Comparison of ENCODE assay signal across 11 cellular contexts in the genomic region with DNA sequence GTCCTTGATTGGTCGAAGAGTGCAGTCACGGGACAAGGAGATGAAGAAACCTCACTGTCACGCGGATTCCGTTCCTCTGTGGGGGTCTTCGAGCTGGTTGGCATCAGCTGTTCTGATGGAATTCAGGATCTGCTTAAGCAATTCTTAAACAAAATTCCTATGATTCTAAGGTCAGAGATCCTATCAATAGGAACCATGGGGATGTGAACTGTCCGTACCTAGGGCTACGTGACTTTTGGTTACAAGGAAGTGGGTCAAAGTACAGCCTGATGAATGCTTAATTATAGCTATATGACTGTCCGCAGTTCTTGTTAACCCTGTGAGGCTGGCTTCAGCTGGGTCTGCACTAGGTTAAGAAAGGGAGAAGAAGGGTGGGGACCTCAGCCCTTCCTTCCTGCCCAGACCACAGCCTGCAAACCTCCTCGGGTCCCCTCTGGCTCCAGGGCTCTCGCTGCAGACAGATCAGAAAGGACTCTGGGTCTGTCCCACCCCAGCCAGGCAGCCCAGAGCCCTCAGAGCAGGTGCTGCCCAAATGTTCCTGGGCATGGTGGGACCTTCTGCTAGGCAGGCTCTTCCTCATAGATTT. TPM values are rescaled to one million over a fixed set of nuclear protein-coding genes. Genes with fewer than 3 reads are reported as not detected.
DNase-seq lines count a peak whose midpoint lies in the region; ATAC-seq and TF ChIP-seq lines count a peak whose summit lies in the region.
"Had no signal": no experiment of that assay in that cellular context is flagged by ENCODE, and none has a peak within 500 bp of the region (broad histone marks: within the 10 kb centered on the region; RNA-seq: fewer than 3 reads in every experiment).

No MANE protein-coding gene starts in this region.

- no peaks in the 10 kb centered on the region for H3K36me3 ChIP-seq in CD4-positive, CD25-positive, alpha-beta regulatory T cell (ENCODE audit: control insufficient read depth, insufficient read depth, low read length)
- H3K36me3 ChIP-seq in OCI-LY3 (replicated peaks; ENCODE audit: low read depth, low read length), result no peaks in the 10 kb centered on the region
- H3K36me3 ChIP-seq in upper lobe of left lung, result no peaks in the 10 kb centered on the region
- H3K36me3 ChIP-seq: brain microvascular endothelial cell, tibial artery had no signal

- H3K9me3 ChIP-seq in CD4-positive, CD25-positive, alpha-beta regulatory T cell (ENCODE audit: control insufficient read depth in 2 of 2, low read length in 2 of 2), result no peaks in the 10 kb centered on the region
- H3K9me3 ChIP-seq in OCI-LY3 (ENCODE audit: insufficient read depth, low read length) (no peaks in the 10 kb centered on the region), upper lobe of left lung (no peaks in the 10 kb centered on the region)
- H3K9me3 ChIP-seq: tibial artery had no signal

- H3K27me3 ChIP-seq in CD4-positive, CD25-positive, alpha-beta regulatory T cell (ENCODE audit: control insufficient read depth, insufficient read depth, low read length), result no peaks in the 10 kb centered on the region
- H3K27me3 ChIP-seq in OCI-LY3 (ENCODE audit: low read depth, low read length), result no peaks in the 10 kb centered on the region
- H3K27me3 ChIP-seq in upper lobe of left lung, result no peaks in the 10 kb centered on the region
- H3K27me3 ChIP-seq: brain microvascular endothelial cell had no signal

- peak overlapping the region; percentile 28 for H3K27ac ChIP-seq in CD4-positive, CD25-positive, alpha-beta regulatory T cell (ENCODE audit: insufficient read depth, low read length, poor library complexity, severe bottlenecking)
- no peak overlapping the region for H3K27ac ChIP-seq in OCI-LY3 (ENCODE audit: low read length)
- H3K27ac ChIP-seq in upper lobe of left lung, result peak overlapping the region in 1 of 4 donors; percentile 38
- H3K27ac ChIP-seq: brain microvascular endothelial cell, HL-60, tibial artery had no signal

- TF ChIP-seq POLR2A in upper lobe of left lung (IDR thresholded peaks at IDR 0.05), result no peak

- DNase-seq in CD4-positive, CD25-positive, alpha-beta regulatory T cell, result peak in 1 of 3 donors; percentile 77
- DNase-seq in immature natural killer cell, result no peak
- DNase-seq in upper lobe of left lung, result no peak
- DNase-seq in effector CD4-positive, alpha-beta T cell, result no peak

- peaks cover 37% of the 10 kb centered on the region for H3K4me1 ChIP-seq in CD4-positive, CD25-positive, alpha-beta regulatory T cell (ENCODE audit: control insufficient read depth, insufficient read depth, low read length, poor library complexity, severe bottlenecking)
- H3K4me1 ChIP-seq in OCI-LY3 (ENCODE audit: low read length), result peaks cover 30% of the 10 kb centered on the region
- H3K4me1 ChIP-seq in upper lobe of left lung, result peaks cover 25 to 32% (median 27%) of the 10 kb centered on the region in 4 donors

- no peaks in the 10 kb centered on the region for H4K20me1 ChIP-seq in OCI-LY3 (ENCODE audit: insufficient read depth, low read length)

- H3K79me2 ChIP-seq in OCI-LY3 (ENCODE audit: low read length), result no peaks in the 10 kb centered on the region

- peak in 1 of 2 donors; percentile 16 for ATAC-seq in CD4-positive, CD25-positive, alpha-beta regulatory T cell (ENCODE audit: low read depth in 2 of 2)
- ATAC-seq in GM19351 (IDR thresholded peaks at IDR 0.05; ENCODE audit: unreplicated experiment) (peak; percentile 17), upper lobe of left lung (ENCODE audit: low FRiP score in 2 of 2) (no peak), HG03439 (IDR thresholded peaks at IDR 0.05; ENCODE audit: unreplicated experiment) (no peak), GM21786 (IDR thresholded peaks at IDR 0.05; ENCODE audit: unreplicated experiment) (no peak)

- H3K4me1 Mint-ChIP-seq in CD4-positive, CD25-positive, alpha-beta regulatory T cell, result peaks cover 5 to 33% (median 18%) of the 10 kb centered on the region in 4 donors
- H3K4me1 Mint-ChIP-seq in immature natural killer cell, result peaks cover 35 to 46% of the 10 kb centered on the region in 2 donors

- no peaks in the 10 kb centered on the region for H3K9me3 Mint-ChIP-seq in CD4-positive, CD25-positive, alpha-beta regulatory T cell
- H3K9me3 Mint-ChIP-seq in immature natural killer cell, result no peaks in the 10 kb centered on the region

- peak overlapping the region; percentile 6; the same call in 1 of the 2 replicates for H3K9ac ChIP-seq in OCI-LY3 (ENCODE audit: low read length)

- peak overlapping the region; percentile 72 for H3K4me3 ChIP-seq in CD4-positive, CD25-positive, alpha-beta regulatory T cell (ENCODE audit: low read depth, low read length)
- H3K4me3 ChIP-seq in OCI-LY3 (ENCODE audit: low read length) (peak overlapping the region; percentile 23; the same call in 1 of the 2 replicates), upper lobe of left lung (no peak overlapping the region)
- H3K4me3 ChIP-seq: tibial artery had no signal

- H3K36me3 Mint-ChIP-seq in CD4-positive, CD25-positive, alpha-beta regulatory T cell, result no peaks in the 10 kb centered on the region
- no peaks in the 10 kb centered on the region for H3K36me3 Mint-ChIP-seq in immature natural killer cell

- H3K4me3 Mint-ChIP-seq in CD4-positive, CD25-positive, alpha-beta regulatory T cell, result peak overlapping the region in 3 of 4 donors; percentile 84 to 89 (median 87)
- H3K4me3 Mint-ChIP-seq in immature natural killer cell, result peak overlapping the region; percentile 82 to 95 (median 90)

- H2AFZ ChIP-seq in OCI-LY3 (ENCODE audit: low read depth, low read length), result peak overlapping the region; percentile 25; the same call in 1 of the 2 replicates

- TF ChIP-seq EP300 in upper lobe of left lung (IDR thresholded peaks at IDR 0.05), result no peak

- WGBS in upper lobe of left lung, 2 donors, result 63 to 80% methylated on average over 11 of the region's 11 CpGs

- peak overlapping the region; percentile 50 for H3K4me2 ChIP-seq in OCI-LY3 (ENCODE audit: low read length)

- TF ChIP-seq CTCF in OCI-LY3 (IDR thresholded peaks at IDR 0.05; ENCODE audit: low read depth, low read length) (no peak), upper lobe of left lung (IDR thresholded peaks at IDR 0.05) (no peak)

- peak overlapping the region in 1 of 3 donors; percentile 66 for H3K27ac Mint-ChIP-seq in CD4-positive, CD25-positive, alpha-beta regulatory T cell
- H3K27ac Mint-ChIP-seq in immature natural killer cell, result peak overlapping the region; percentile 74 to 95 (median 88)

- H3K27me3 Mint-ChIP-seq in CD4-positive, CD25-positive, alpha-beta regulatory T cell, result no peaks in the 10 kb centered on the region
- no peaks in the 10 kb centered on the region for H3K27me3 Mint-ChIP-seq in immature natural killer cell (ENCODE audit: low read depth in 3 of 3)

RNA-seq across cellular contexts. Expression of a gene that starts 44.2 kb away (rescaled TPM):
- 23.9 TPM for total RNA-seq in CD4-positive, CD25-positive, alpha-beta regulatory T cell
- 10 to 100 TPM in 3 of 4 donors, 1 to 10 TPM in 1; 9.1 to 13.9 (median 11.0) TPM for polyA plus RNA-seq in CD4-positive, CD25-positive, alpha-beta regulatory T cell
- polyA plus RNA-seq in immature natural killer cell, result 10 to 100 TPM in 2 of 3 donors, 1 to 10 TPM in 1; 8.7 to 21.8 (median 10.2) TPM
- 10 to 100 TPM in 5 of 6 donors, 1 to 10 TPM in 1; 8.5 to 24.3 (median 16.7) TPM for total RNA-seq in upper lobe of left lung

Comparison
In these comparisons a context has a peak if more than half of its experiments do, and no peak if none do; other contexts are left out.
1. H3K4me3 ChIP-seq: peak in CD4-positive, CD25-positive, alpha-beta regulatory T cell (single experiment) and OCI-LY3 (single experiment); none in upper lobe of left lung (0 of 4).